1 cellular context compared by ENCODE assay signal in the genomic region with DNA sequence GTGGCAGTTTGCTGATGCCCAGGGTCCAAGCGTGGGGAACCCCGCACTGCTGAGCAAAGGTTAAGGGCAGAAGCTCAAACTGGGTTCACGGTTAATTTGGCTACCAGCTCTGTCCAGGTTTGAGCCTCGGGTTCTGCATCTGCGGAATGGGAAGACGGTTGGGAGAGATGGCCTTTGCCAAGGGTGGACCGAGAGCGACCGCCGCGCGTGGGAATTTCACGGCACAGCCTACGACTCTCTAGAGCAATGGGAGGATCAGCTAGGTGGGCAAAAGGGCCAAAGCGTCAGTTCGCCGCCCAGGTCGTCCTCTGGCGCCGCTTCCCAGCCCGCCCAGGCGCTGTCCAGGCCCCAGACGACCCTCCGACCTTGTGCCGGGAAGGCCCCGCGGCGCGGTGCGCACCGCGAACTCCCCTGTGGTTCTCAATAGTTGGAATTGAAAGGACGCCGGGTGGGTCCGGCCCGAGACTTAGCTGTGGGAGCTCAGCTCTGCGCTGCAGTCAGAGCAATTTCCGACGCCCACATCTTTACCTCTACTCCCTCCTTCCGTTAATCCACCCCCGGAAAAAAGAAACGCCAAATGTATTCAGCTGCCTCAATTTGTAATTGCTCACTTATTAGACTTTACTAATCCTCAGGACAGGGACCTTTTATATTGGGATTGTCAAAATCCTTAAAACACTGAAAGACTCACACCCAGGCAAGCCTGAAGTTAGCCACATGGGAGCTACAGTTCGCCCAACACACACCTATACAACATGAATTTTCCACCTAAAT.
TF ChIP-seq lines count a peak whose summit lies in the region.

No MANE protein-coding gene starts in this region.

TF ChIP-seq in HepG2, 621 proteins besides CTCF, POLR2A, EP300 and RAD21 (continued from another document):
- TF ChIP-seq, protein P1, sequence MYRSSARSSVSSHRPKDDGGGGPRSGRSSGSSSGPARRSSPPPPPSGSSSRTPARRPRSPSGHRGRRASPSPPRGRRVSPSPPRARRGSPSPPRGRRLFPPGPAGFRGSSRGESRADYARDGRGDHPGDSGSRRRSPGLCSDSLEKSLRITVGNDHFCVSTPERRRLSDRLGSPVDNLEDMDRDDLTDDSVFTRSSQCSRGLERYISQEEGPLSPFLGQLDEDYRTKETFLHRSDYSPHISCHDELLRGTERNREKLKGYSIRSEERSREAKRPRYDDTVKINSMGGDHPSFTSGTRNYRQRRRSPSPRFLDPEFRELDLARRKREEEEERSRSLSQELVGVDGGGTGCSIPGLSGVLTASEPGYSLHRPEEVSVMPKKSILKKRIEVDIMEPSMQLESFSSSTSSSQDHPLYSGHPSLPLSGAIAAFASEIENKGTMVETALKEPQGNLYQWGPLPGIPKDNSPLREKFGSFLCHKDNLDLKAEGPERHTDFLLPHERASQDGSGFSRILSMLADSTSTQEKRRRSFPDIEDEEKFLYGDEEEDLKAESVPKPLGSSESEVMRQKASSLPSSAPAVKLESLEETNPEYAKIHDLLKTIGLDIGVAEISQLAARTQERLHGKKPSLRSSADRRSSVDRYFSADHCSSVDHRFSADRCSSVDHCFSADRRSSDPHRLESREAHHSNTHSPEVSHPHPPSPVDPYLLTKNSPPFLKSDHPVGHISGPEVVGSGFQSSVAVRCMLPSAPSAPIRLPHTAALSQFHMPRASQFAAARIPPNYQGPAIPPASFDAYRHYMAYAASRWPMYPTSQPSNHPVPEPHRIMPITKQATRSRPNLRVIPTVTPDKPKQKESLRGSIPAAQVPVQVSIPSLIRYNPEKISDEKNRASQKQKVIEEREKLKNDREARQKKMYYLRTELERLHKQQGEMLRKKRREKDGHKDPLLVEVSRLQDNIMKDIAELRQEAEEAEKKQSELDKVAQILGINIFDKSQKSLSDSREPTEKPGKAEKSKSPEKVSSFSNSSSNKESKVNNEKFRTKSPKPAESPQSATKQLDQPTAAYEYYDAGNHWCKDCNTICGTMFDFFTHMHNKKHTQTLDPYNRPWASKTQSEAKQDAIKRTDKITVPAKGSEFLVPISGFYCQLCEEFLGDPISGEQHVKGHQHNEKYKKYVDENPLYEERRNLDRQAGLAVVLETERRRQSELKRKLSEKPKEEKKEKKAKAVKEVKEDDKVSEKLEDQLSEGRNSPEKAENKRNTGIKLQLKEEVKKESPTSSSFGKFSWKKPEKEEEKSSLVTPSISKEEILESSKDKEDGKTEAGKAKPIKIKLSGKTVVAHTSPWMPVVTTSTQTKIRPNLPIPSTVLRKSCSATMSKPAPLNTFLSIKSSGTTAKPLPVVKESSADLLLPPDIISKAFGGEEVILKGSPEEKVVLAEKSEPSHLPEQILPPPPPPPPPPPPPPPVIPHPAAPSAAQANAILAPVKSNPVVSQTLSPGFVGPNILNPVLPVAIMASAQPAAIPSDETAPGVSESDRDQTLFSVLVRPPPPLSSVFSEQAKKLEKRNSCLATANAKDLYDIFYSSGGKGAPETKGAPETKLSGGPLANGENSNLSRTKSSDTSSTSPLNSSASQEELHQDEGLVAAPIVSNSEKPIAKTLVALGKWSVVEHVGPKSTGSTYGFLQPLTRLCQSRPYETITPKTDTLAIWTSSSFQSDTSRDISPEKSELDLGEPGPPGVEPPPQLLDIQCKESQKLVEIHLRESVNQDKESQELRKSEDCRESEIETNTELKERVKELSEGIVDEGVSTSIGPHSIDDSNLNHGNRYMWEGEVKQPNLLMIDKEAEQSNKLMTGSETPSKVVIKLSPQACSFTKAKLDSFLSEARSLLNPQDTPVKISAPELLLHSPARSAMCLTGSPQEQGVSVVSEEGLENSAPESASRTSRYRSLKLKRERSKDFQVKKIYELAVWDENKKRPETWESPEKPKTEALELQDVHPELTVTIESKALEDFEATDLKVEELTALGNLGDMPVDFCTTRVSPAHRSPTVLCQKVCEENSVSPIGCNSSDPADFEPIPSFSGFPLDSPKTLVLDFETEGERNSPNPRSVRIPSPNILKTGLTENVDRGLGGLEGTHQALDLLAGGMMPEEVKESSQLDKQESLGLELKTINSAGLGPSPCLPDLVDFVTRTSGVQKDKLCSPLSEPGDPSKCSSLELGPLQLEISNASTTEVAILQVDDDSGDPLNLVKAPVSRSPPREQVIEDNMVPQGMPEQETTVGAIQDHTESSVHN (CRISPR knock-in tag; IDR thresholded peaks at IDR 0.05): no peak
- TF ChIP-seq HNRNPLL (IDR thresholded peaks at IDR 0.05; ENCODE audit: low read depth, low read length, poor library complexity, severe bottlenecking) (peak; percentile 21), ZNF253 (CRISPR knock-in tag; IDR thresholded peaks at IDR 0.05; ENCODE audit: borderline replicate concordance) (no peak), SMAD3 (CRISPR knock-in tag; IDR thresholded peaks at IDR 0.05) (no peak), ZNF605 (CRISPR knock-in tag; IDR thresholded peaks at IDR 0.05) (no peak), KDM5B (CRISPR knock-in tag; IDR thresholded peaks at IDR 0.05; ENCODE audit: borderline replicate concordance) (no peak), ZNF629 (CRISPR knock-in tag; conservative IDR thresholded peaks at IDR 0.05) (peak; percentile 88), HHEX (CRISPR knock-in tag; IDR thresholded peaks at IDR 0.05) (no peak), ZBTB38 (CRISPR knock-in tag; IDR thresholded peaks at IDR 0.05) (peak; percentile 54; the same call in 1 of the 2 replicates), HNF4A (CRISPR knock-in tag; IDR thresholded peaks at IDR 0.05) (peak; percentile 36), AGO1 (IDR thresholded peaks at IDR 0.05; ENCODE audit: low read depth, low read length, poor library complexity, severe bottlenecking) (peak; percentile 18)
- TF ChIP-seq, protein P2, sequence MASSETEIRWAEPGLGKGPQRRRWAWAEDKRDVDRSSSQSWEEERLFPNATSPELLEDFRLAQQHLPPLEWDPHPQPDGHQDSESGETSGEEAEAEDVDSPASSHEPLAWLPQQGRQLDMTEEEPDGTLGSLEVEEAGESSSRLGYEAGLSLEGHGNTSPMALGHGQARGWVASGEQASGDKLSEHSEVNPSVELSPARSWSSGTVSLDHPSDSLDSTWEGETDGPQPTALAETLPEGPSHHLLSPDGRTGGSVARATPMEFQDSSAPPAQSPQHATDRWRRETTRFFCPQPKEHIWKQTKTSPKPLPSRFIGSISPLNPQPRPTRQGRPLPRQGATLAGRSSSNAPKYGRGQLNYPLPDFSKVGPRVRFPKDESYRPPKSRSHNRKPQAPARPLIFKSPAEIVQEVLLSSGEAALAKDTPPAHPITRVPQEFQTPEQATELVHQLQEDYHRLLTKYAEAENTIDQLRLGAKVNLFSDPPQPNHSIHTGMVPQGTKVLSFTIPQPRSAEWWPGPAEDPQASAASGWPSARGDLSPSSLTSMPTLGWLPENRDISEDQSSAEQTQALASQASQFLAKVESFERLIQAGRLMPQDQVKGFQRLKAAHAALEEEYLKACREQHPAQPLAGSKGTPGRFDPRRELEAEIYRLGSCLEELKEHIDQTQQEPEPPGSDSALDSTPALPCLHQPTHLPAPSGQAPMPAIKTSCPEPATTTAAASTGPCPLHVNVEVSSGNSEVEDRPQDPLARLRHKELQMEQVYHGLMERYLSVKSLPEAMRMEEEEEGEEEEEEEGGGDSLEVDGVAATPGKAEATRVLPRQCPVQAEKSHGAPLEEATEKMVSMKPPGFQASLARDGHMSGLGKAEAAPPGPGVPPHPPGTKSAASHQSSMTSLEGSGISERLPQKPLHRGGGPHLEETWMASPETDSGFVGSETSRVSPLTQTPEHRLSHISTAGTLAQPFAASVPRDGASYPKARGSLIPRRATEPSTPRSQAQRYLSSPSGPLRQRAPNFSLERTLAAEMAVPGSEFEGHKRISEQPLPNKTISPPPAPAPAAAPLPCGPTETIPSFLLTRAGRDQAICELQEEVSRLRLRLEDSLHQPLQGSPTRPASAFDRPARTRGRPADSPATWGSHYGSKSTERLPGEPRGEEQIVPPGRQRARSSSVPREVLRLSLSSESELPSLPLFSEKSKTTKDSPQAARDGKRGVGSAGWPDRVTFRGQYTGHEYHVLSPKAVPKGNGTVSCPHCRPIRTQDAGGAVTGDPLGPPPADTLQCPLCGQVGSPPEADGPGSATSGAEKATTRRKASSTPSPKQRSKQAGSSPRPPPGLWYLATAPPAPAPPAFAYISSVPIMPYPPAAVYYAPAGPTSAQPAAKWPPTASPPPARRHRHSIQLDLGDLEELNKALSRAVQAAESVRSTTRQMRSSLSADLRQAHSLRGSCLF (CRISPR knock-in tag; IDR thresholded peaks at IDR 0.05; ENCODE audit: borderline replicate concordance): no peak
- TF ChIP-seq, protein P3, sequence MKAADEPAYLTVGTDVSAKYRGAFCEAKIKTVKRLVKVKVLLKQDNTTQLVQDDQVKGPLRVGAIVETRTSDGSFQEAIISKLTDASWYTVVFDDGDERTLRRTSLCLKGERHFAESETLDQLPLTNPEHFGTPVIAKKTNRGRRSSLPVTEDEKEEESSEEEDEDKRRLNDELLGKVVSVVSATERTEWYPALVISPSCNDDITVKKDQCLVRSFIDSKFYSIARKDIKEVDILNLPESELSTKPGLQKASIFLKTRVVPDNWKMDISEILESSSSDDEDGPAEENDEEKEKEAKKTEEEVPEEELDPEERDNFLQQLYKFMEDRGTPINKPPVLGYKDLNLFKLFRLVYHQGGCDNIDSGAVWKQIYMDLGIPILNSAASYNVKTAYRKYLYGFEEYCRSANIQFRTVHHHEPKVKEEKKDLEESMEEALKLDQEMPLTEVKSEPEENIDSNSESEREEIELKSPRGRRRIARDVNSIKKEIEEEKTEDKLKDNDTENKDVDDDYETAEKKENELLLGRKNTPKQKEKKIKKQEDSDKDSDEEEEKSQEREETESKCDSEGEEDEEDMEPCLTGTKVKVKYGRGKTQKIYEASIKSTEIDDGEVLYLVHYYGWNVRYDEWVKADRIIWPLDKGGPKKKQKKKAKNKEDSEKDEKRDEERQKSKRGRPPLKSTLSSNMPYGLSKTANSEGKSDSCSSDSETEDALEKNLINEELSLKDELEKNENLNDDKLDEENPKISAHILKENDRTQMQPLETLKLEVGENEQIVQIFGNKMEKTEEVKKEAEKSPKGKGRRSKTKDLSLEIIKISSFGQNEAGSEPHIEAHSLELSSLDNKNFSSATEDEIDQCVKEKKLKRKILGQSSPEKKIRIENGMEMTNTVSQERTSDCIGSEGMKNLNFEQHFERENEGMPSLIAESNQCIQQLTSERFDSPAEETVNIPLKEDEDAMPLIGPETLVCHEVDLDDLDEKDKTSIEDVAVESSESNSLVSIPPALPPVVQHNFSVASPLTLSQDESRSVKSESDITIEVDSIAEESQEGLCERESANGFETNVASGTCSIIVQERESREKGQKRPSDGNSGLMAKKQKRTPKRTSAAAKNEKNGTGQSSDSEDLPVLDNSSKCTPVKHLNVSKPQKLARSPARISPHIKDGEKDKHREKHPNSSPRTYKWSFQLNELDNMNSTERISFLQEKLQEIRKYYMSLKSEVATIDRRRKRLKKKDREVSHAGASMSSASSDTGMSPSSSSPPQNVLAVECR (CRISPR knock-in tag; IDR thresholded peaks at IDR 0.05; ENCODE audit: borderline replicate concordance): no peak
